Comparison of ENCODE assay signal across 1 cellular context in the genomic region with DNA sequence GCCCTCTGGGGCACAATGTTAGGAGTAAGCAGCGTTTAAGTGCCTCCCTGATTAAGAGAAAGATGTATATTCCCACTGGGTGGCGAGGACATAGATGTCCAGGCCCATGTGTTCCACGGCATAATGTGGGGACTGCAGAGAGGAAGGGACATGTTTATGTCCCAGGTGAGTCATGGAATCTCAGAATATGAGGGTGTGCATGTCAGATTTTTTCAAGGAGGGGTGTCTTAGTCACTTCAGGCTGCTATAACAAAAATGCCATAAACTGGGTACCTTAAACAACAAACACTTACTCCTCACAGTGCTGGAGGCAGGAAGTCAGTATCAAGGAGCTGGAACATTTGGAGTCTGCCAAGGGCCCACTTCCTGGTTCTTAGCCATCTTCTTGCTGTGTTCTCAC.
TF ChIP-seq lines count a peak whose summit lies in the region.

No MANE protein-coding gene starts in this region.

TF ChIP-seq in WTC11, 78 proteins besides CTCF, POLR2A, EP300 and RAD21 (continued from another document):
- TF ChIP-seq SMAD3 (CRISPR knock-in tag; IDR thresholded peaks at IDR 0.05; ENCODE audit: borderline replicate concordance): no peak
